8 cellular contexts compared by ENCODE assay signal in genomic region chrX:154714925-154715324, GRCh38. TPM values are rescaled to one million over a fixed set of nuclear protein-coding genes. Genes with fewer than 3 reads are reported as not detected.
DNase-seq lines count a peak whose midpoint lies in the region; ATAC-seq and TF ChIP-seq lines count a peak whose summit lies in the region.

No MANE protein-coding gene starts in this region.

- H3K27ac Mint-ChIP-seq in memory B cell: no peak overlapping the region

- TF ChIP-seq RAD21 in Ishikawa (IDR thresholded peaks at IDR 0.05; ENCODE audit: low read depth): peak; percentile 78

- H3K27ac ChIP-seq in vagina: no peak overlapping the region

- TF ChIP-seq EP300 in Ishikawa (IDR thresholded peaks at IDR 0.05; ENCODE audit: borderline replicate concordance): no peak

- intact Hi-C loops in vagina (cut with DNase I): no loop called here

- DNase-seq in AG08395 (ENCODE audit: low spot score) (peak; percentile 66), GM03348 (ENCODE audit: low spot score) (peak; percentile 61), SW480 (ENCODE audit: low spot score) (peak; percentile 35), dedifferentiated amniotic fluid mesenchymal stem cell (ENCODE audit: extremely low spot score) (peak; percentile 44), memory B cell (ENCODE audit: low spot score in 2 of 2) (peak; percentile 28 to 30), vagina (ENCODE audit: extremely low spot score in 2 of 2) (no peak), ecto neural progenitor cell (ENCODE audit: low spot score) (no peak)

- H3K4me3 Mint-ChIP-seq in memory B cell: no peak overlapping the region

- peak; percentile 66 for ATAC-seq in memory B cell (ENCODE audit: low read depth)

- no peaks in the 10 kb centered on the region for H3K4me1 ChIP-seq in vagina

- no peaks in the 10 kb centered on the region for H3K27me3 ChIP-seq in vagina

- H3K9me3 ChIP-seq in vagina: no peaks in the 10 kb centered on the region

- H3K4me3 ChIP-seq in vagina: no peak overlapping the region

- H3K9me3 Mint-ChIP-seq in memory B cell: no peaks in the 10 kb centered on the region

- TF ChIP-seq POLR2A in vagina (IDR thresholded peaks at IDR 0.05): no peak

- no peaks in the 10 kb centered on the region for H3K27me3 Mint-ChIP-seq in memory B cell

- H3K36me3 ChIP-seq in vagina: no peaks in the 10 kb centered on the region

- H3K4me1 Mint-ChIP-seq in memory B cell: peaks cover 43% of the 10 kb centered on the region

- peaks cover 14% of the 10 kb centered on the region for H3K36me3 Mint-ChIP-seq in memory B cell

- TF ChIP-seq CTCF in vagina (IDR thresholded peaks at IDR 0.05): peak in 1 of 3 experiments; percentile 78

TF ChIP-seq in Ishikawa, 13 proteins besides CTCF, POLR2A, EP300 and RAD21:
- TF ChIP-seq EGR1 (IDR thresholded peaks at IDR 0.05) (no peak), FOXM1 (IDR thresholded peaks at IDR 0.05; ENCODE audit: borderline replicate concordance, low read depth) (no peak), MAX (IDR thresholded peaks at IDR 0.05) (no peak), ZBTB7A (IDR thresholded peaks at IDR 0.05; ENCODE audit: low read depth) (no peak), USF1 (IDR thresholded peaks at IDR 0.05) (no peak), TCF12 (IDR thresholded peaks at IDR 0.05; ENCODE audit: low read depth) (no peak), YY1 (IDR thresholded peaks at IDR 0.05; ENCODE audit: low read depth) (no peak), CEBPB (IDR thresholded peaks at IDR 0.05) (no peak), TAF1 (IDR thresholded peaks at IDR 0.05; ENCODE audit: low read depth) (no peak), CREB1 (IDR thresholded peaks at IDR 0.05; ENCODE audit: low read depth) (no peak), NFIC (IDR thresholded peaks at IDR 0.05) (no peak), TEAD4 (IDR thresholded peaks at IDR 0.05) (no peak), REST (IDR thresholded peaks at IDR 0.05; ENCODE audit: low read depth) (no peak)

RNA-seq across cellular contexts. Expression of gene GAB3, which starts 36.0 kb away (rescaled TPM):
- 7.6 TPM for total RNA-seq in vagina

RNA-seq across cellular contexts. Expression of gene DKC1, which starts 47.7 kb away (rescaled TPM):
- total RNA-seq in vagina: 22.8 TPM

Comparison
In these comparisons a context has a peak if more than half of its experiments do, and no peak if none do; other contexts are left out.
1. DNase-seq: peak in AG08395 (single experiment), GM03348 (single experiment), SW480 (single experiment), dedifferentiated amniotic fluid mesenchymal stem cell (single experiment) and memory B cell (2 of 2); none in vagina (0 of 2) and ecto neural progenitor cell (single experiment).